ENCODE assay signal across 24 cellular contexts in the genomic region with DNA sequence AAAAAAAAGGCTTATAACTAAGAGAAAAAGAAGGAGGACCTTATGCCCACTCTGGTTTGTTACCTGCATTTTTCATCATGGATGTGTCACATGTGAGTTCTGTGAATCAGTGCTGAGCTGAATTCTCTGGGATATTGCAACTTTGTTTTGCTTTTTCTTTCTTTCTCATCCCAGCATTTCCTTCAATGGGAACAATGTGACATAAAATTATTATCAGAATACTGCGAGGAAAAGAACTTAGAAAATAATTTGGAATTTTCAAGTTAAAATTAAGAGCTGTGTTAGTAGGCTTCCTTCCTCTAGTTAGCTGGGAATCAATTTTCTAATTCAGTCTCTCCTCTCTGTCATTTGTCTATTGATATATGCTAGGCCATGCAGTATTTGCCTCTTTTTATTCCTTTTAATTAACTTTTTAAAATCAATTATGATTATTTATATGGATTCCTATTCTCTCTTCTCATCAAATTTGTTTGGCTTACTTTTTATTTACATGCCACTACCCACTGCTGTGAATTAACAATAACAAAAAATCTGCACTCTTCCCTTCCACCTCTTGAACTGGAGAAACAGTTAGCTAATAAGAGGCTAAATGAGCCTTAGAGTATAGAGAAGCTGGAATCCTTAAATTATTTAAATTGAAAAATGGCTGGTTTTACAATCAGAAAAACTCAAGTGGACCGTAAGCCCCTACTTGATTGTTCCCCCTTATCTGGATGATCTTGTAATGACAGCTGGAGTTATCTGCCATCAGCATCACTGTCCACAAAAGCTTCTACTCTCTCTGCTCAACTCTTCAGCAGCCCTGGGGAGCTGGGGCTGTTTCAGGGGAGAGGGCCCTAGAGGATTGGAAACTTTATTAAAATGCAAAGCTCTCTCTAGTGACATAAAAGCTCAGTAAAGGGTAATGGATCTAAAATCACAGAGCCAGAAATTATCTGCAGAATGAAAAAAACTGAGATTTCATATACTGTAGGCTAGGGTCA.
"Had no signal": no experiment of that assay in that cellular context is flagged by ENCODE, and none has a peak within 500 bp of the region (broad histone marks: within the 10 kb centered on the region; RNA-seq: fewer than 3 reads in every experiment).

No MANE protein-coding gene starts in this region.

- H3K27ac Mint-ChIP-seq: activated CD4-positive, alpha-beta T cell treated with anti-CD3 and anti-CD28 coated beads, Interleukin-2, amount 10 ng/mL, durations not matched to agents 24 days and 14 days; activated CD8-positive, alpha-beta T cell treated with anti-CD3 and anti-CD28 coated beads for 36 hours; activated naive CD4-positive, alpha-beta T cell treated with anti-CD3 and anti-CD28 coated beads for 36 hours; activated T-helper 17 cell treated with anti-CD3 and anti-CD28 coated beads, Interleukin-2, amount 50 U/mL, for 72 hours; immature natural killer cell; natural killer cell; progenitor cell of endocrine pancreas had no signal

- H3K4me3 Mint-ChIP-seq: activated CD4-positive, alpha-beta T cell treated with anti-CD3 and anti-CD28 coated beads, Interleukin-2, amount 10 ng/mL, durations not matched to agents 24 days and 14 days; activated CD8-positive, alpha-beta T cell treated with anti-CD3 and anti-CD28 coated beads for 36 hours; activated naive CD4-positive, alpha-beta T cell treated with anti-CD3 and anti-CD28 coated beads for 36 hours; activated T-helper 17 cell treated with anti-CD3 and anti-CD28 coated beads, Interleukin-2, amount 50 U/mL, for 72 hours; central memory CD8-positive, alpha-beta T cell; immature natural killer cell; natural killer cell had no signal

- H3K27me3 ChIP-seq: gastrocnemius medialis, heart right ventricle, suprapubic skin, vagina had no signal

- H3K4me3 ChIP-seq: coronary artery, gastrocnemius medialis, heart right ventricle, suprapubic skin, vagina had no signal

- H3K36me3 ChIP-seq: gastrocnemius medialis, heart right ventricle, suprapubic skin, vagina had no signal

- H3K27me3 Mint-ChIP-seq: activated CD4-positive, alpha-beta T cell treated with anti-CD3 and anti-CD28 coated beads, Interleukin-2, amount 10 ng/mL, durations not matched to agents 24 days and 14 days; activated CD8-positive, alpha-beta T cell treated with anti-CD3 and anti-CD28 coated beads for 36 hours; activated T-helper 17 cell treated with anti-CD3 and anti-CD28 coated beads, Interleukin-2, amount 50 U/mL, for 72 hours; brain; central memory CD8-positive, alpha-beta T cell; progenitor cell of endocrine pancreas had no signal

- H3K36me3 Mint-ChIP-seq: brain, immature natural killer cell, natural killer cell had no signal

- H3K27ac ChIP-seq: coronary artery, gastrocnemius medialis, heart right ventricle, suprapubic skin, vagina had no signal

- DNase-seq: activated CD4-positive, alpha-beta T cell treated with anti-CD3 and anti-CD28 coated beads, Interleukin-2, amount 10 ng/mL, durations not matched to agents 24 days and 14 days; activated CD4-positive, CD25-positive, alpha-beta regulatory T cell; activated CD8-positive, alpha-beta T cell treated with anti-CD3 and anti-CD28 coated beads for 36 hours; activated naive CD4-positive, alpha-beta T cell treated with anti-CD3 and anti-CD28 coated beads for 36 hours; activated T-cell treated with anti-CD3 and anti-CD28 coated beads, Interleukin-2, amount 50 U/mL, for 1 hour; gastrocnemius medialis; heart right ventricle; immature natural killer cell; kidney glomerular epithelial cell; natural killer cell; occipital lobe; right cardiac atrium; stimulated activated CD4-positive, alpha-beta T cell treated with anti-CD3 and anti-CD28 coated beads, Interleukin-2, amount 100 ng/mL, for 24 hours; stimulated activated naive CD8-positive, alpha-beta T cell treated with anti-CD3 and anti-CD28 coated beads, Interleukin-15, Interleukin-2, amounts not matched to agents 100 U/mL and 50 U/mL, for 24 hours; T1000; trophoblast cell had no signal

- H3K9me3 Mint-ChIP-seq: activated CD4-positive, alpha-beta T cell treated with anti-CD3 and anti-CD28 coated beads, Interleukin-2, amount 10 ng/mL, durations not matched to agents 24 days and 14 days; activated CD8-positive, alpha-beta T cell treated with anti-CD3 and anti-CD28 coated beads for 36 hours; activated naive CD4-positive, alpha-beta T cell treated with anti-CD3 and anti-CD28 coated beads for 36 hours; activated T-helper 17 cell treated with anti-CD3 and anti-CD28 coated beads, Interleukin-2, amount 50 U/mL, for 72 hours; brain had no signal

- H3K4me1 Mint-ChIP-seq: activated CD4-positive, alpha-beta T cell treated with anti-CD3 and anti-CD28 coated beads, Interleukin-2, amount 10 ng/mL, durations not matched to agents 24 days and 14 days; activated T-helper 17 cell treated with anti-CD3 and anti-CD28 coated beads, Interleukin-2, amount 50 U/mL, for 72 hours; central memory CD8-positive, alpha-beta T cell; immature natural killer cell; natural killer cell had no signal

- ATAC-seq: activated CD8-positive, alpha-beta T cell treated with anti-CD3 and anti-CD28 coated beads for 36 hours; activated T-helper 17 cell treated with anti-CD3 and anti-CD28 coated beads, Interleukin-2, amount 50 U/mL, for 72 hours; esophagus mucosa; gastrocnemius medialis; heart right ventricle; natural killer cell; right cardiac atrium; stimulated activated naive CD8-positive, alpha-beta T cell treated with anti-CD3 and anti-CD28 coated beads, Interleukin-15, Interleukin-2, amounts not matched to agents 100 U/mL and 50 U/mL, for 24 hours had no signal
